In genomic region chr7:7881581-7881980, GRCh38 we compare ENCODE assay signal across 19 cellular contexts.
A peak's percentile ranks its signal among the peaks of the same experiment; 100 is the strongest.
DNase-seq lines count a peak whose midpoint lies in the region; ATAC-seq, FAIRE-seq and TF ChIP-seq lines count a peak whose summit lies in the region.
"Had no signal": no experiment of that assay in that cellular context is flagged by ENCODE, and none has a peak within 500 bp of the region (broad histone marks: within the 10 kb centered on the region; RNA-seq: fewer than 3 reads in every experiment).

No MANE protein-coding gene starts in this region.

- H2AFZ ChIP-seq in K562 (ENCODE audit: low read depth, low read length): no peak overlapping the region
- H2AFZ ChIP-seq: GM23338 had no signal

- H3K4me3 ChIP-seq in A549 (no peak overlapping the region), K562 (no peak overlapping the region), SJCRH30 (no peak overlapping the region)
- H3K4me3 ChIP-seq: BLaER1, GM12878, GM23338, HAP-1 had no signal

- intact Hi-C loops in K562 (cut with micrococcal nuclease): no loop called here

- H3K9me1 ChIP-seq in K562 (ENCODE audit: control insufficient read depth, insufficient read depth, low read length): no peaks in the 10 kb centered on the region

- no peak for TF ChIP-seq CTCF in A549 (IDR thresholded peaks at IDR 0.05)
- TF ChIP-seq CTCF in K562 (IDR thresholded peaks at IDR 0.05 in 2 of 3, conservative IDR thresholded peaks at IDR 0.05 in 1 of 3; ENCODE audit: insufficient read depth in 2 of 3, low read depth in 1 of 3, low read length in 3 of 3): no peak

- TF ChIP-seq POLR2A in A549 (IDR thresholded peaks at IDR 0.05; ENCODE audit: low read length) (no peak), K562 (conservative IDR thresholded peaks at IDR 0.05) (no peak)

- DNase-seq in A549 (ENCODE audit: low read depth in 1 of 2, low spot score in 1 of 2) (no peak), K562 (ENCODE audit: extremely low read depth in 1 of 4, low spot score in 3 of 4) (no peak), SJCRH30 (no peak), NCI-H2029 (lab: John Stamatoyannopoulos, UW) (no peak)
- DNase-seq: 8988T; Caco-2; CD4-positive, CD25-positive, alpha-beta regulatory T cell; CD8-positive, alpha-beta T cell; DMS153; DND-41; GDM1 had no signal

- H3K4me1 ChIP-seq in A549: no peaks in the 10 kb centered on the region
- H3K4me1 ChIP-seq in K562 (replicated peaks in 1 of 2; ENCODE audit: control insufficient read depth in 2 of 2, insufficient read depth in 2 of 2, low read length in 2 of 2): no peaks in the 10 kb centered on the region
- peaks cover 10% of the 10 kb centered on the region; the same call in 1 of the 2 replicates for H3K4me1 ChIP-seq in SJCRH30
- H3K4me1 ChIP-seq: BLaER1, Caco-2, HAP-1 had no signal

- H3K36me3 ChIP-seq in K562 (ENCODE audit: control insufficient read depth, insufficient read depth, low read length) (no peaks in the 10 kb centered on the region), SJCRH30 (no peaks in the 10 kb centered on the region)
- H3K36me3 ChIP-seq: BLaER1, HAP-1 had no signal

- H3K79me2 ChIP-seq in K562 (ENCODE audit: control insufficient read depth, insufficient read depth, low read length): no peaks in the 10 kb centered on the region

- ATAC-seq in A549 (no peak), K562 (no peak), GM19397 (IDR thresholded peaks at IDR 0.05; ENCODE audit: unreplicated experiment) (no peak)
- ATAC-seq: CD8-positive, alpha-beta T cell; GM12878; GM23338 had no signal

- CTCF ChIA-PET in A549 (lab: Yijun Ruan, JAX): interaction anchor here (2.4 kb wide), 1 partner anchor 8 kb away, joined by 5 read pairs; no protein-coding TSS in a partner anchor
- CTCF ChIA-PET in K562 (lab: Yijun Ruan, JAX; ENCODE audit: low intra/inter-chr PET ratio): no interaction called here

- H3K27me3 ChIP-seq in K562 (ENCODE audit: control insufficient read depth in 2 of 2, insufficient read depth in 2 of 2, low read length in 2 of 2) (no peaks in the 10 kb centered on the region), SJCRH30 (no peaks in the 10 kb centered on the region)
- H3K27me3 ChIP-seq: BLaER1 had no signal

- 76% methylated on average over 6 of the region's 6 CpGs for WGBS in A549 (ENCODE audit: missing lambda C conversion rate)
- WGBS in K562 (ENCODE audit: insufficient coverage, low coverage, missing lambda C conversion rate): 40% methylated on average over 6 of the region's 6 CpGs

- in situ Hi-C loops in K562 (cut with MboI): no loop called here

- H3K9me3 ChIP-seq in A549 (no peaks in the 10 kb centered on the region), K562 (replicated peaks; ENCODE audit: control insufficient read depth, insufficient read depth, low read depth, low read length) (no peaks in the 10 kb centered on the region), SJCRH30 (replicated peaks) (no peaks in the 10 kb centered on the region)
- H3K9me3 ChIP-seq: BLaER1, Caco-2, HAP-1 had no signal

- no TSS peak for BruUV-seq in K562 (replicated peaks; lab: Mats Ljungman, UMichigan)

- FAIRE-seq in A549 (lab: Jason Lieb, UNC): no peak
- peak; percentile 69 for FAIRE-seq in G401.6 (lab: Jason Lieb, UNC)
- no peak for FAIRE-seq in K562 (lab: Jason Lieb, UNC)
- FAIRE-seq: GM12878, GM19239 had no signal

- H3K9ac ChIP-seq in K562 (ENCODE audit: insufficient read depth in 1 of 2, low read depth in 2 of 2, low read length in 2 of 2): no peak overlapping the region
- H3K9ac ChIP-seq: BLaER1 had no signal

- TF ChIP-seq RAD21 in A549 (conservative IDR thresholded peaks at IDR 0.05 in 1 of 2, IDR thresholded peaks at IDR 0.05 in 1 of 2): no peak
- TF ChIP-seq RAD21 in K562 (CRISPR knock-in tag; conservative IDR thresholded peaks at IDR 0.05 in 1 of 2, IDR thresholded peaks at IDR 0.05 in 1 of 2): no peak

- H3K4me2 ChIP-seq in A549: no peak overlapping the region
- H3K4me2 ChIP-seq in K562 (ENCODE audit: insufficient read depth, low read length): no peak overlapping the region
- H3K4me2 ChIP-seq: BLaER1, GM23338 had no signal

- no peaks in the 10 kb centered on the region for H4K20me1 ChIP-seq in K562 (replicated peaks; ENCODE audit: control insufficient read depth, insufficient read depth, low read length)
- H4K20me1 ChIP-seq: BLaER1 had no signal

- POLR2A ChIA-PET in A549 (lab: Yijun Ruan, JAX): no interaction called here
- POLR2A ChIA-PET in K562 (lab: Yijun Ruan, JAX): no interaction called here

- no peak for TF ChIP-seq EP300 in A549 (IDR thresholded peaks at IDR 0.05)
- TF ChIP-seq EP300 in K562 (IDR thresholded peaks at IDR 0.05; ENCODE audit: low read length): no peak

- H3K27ac ChIP-seq in A549 (no peak overlapping the region), K562 (ENCODE audit: extremely low read depth, low read depth, low read length) (no peak overlapping the region), SJCRH30 (no peak overlapping the region)
- H3K27ac ChIP-seq: BLaER1, C4-2B had no signal

TF ChIP-seq in A549, 52 proteins besides CTCF, POLR2A, EP300 and RAD21:
- TF ChIP-seq JUNB (IDR thresholded peaks at IDR 0.05) (no peak), NPAS2 (CRISPR knock-in tag; IDR thresholded peaks at IDR 0.05; ENCODE audit: borderline replicate concordance) (no peak), ESRRA (IDR thresholded peaks at IDR 0.05; ENCODE audit: borderline replicate concordance, low read length) (no peak), ZFP36 (IDR thresholded peaks at IDR 0.05; ENCODE audit: borderline replicate concordance, partially characterized antibody) (no peak), ZC3H11A (IDR thresholded peaks at IDR 0.05) (no peak), KDM1A (IDR thresholded peaks at IDR 0.05; ENCODE audit: low read depth) (no peak), ELK1 (IDR thresholded peaks at IDR 0.05; ENCODE audit: low read depth, low read length) (no peak), MAFK (IDR thresholded peaks at IDR 0.05; ENCODE audit: partially characterized antibody) (peak; percentile 78)
- TF ChIP-seq, protein P1, sequence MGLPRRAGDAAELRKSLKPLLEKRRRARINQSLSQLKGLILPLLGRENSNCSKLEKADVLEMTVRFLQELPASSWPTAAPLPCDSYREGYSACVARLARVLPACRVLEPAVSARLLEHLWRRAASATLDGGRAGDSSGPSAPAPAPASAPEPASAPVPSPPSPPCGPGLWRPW (IDR thresholded peaks at IDR 0.05): no peak

TF ChIP-seq in K562, 482 proteins besides CTCF, POLR2A, EP300 and RAD21:
- TF ChIP-seq MAFF (IDR thresholded peaks at IDR 0.05; ENCODE audit: low read length): peak; percentile 50
- peak; percentile 35; the same call in 1 of the 2 replicates for TF ChIP-seq C11orf30 (IDR thresholded peaks at IDR 0.05; ENCODE audit: low read depth)
- TF ChIP-seq, protein P2, sequence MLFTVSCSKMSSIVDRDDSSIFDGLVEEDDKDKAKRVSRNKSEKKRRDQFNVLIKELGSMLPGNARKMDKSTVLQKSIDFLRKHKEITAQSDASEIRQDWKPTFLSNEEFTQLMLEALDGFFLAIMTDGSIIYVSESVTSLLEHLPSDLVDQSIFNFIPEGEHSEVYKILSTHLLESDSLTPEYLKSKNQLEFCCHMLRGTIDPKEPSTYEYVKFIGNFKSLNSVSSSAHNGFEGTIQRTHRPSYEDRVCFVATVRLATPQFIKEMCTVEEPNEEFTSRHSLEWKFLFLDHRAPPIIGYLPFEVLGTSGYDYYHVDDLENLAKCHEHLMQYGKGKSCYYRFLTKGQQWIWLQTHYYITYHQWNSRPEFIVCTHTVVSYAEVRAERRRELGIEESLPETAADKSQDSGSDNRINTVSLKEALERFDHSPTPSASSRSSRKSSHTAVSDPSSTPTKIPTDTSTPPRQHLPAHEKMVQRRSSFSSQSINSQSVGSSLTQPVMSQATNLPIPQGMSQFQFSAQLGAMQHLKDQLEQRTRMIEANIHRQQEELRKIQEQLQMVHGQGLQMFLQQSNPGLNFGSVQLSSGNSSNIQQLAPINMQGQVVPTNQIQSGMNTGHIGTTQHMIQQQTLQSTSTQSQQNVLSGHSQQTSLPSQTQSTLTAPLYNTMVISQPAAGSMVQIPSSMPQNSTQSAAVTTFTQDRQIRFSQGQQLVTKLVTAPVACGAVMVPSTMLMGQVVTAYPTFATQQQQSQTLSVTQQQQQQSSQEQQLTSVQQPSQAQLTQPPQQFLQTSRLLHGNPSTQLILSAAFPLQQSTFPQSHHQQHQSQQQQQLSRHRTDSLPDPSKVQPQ (CRISPR knock-in tag; IDR thresholded peaks at IDR 0.05; ENCODE audit: borderline replicate concordance): no peak
- TF ChIP-seq ZNF431 (CRISPR knock-in tag; IDR thresholded peaks at IDR 0.05): no peak
- peak; percentile 70 for TF ChIP-seq ZNF316 (IDR thresholded peaks at IDR 0.05)
- no peak for TF ChIP-seq NFIX (CRISPR knock-in tag; IDR thresholded peaks at IDR 0.05; ENCODE audit: low read depth)
- peak; percentile 23; the same call in 1 of the 2 replicates for TF ChIP-seq MAFG (tag; conservative IDR thresholded peaks at IDR 0.05)
TF ChIP-seq in K562: peak in this region for 4.

Comparison
In these comparisons a context has a peak if more than half of its experiments do, and no peak if none do; other contexts are left out.
1. Of the 35 proteins assayed by ChIP-seq in both K562 and A549: peak only in K562: none; only in A549: MAFK; in both: none; in neither: 34.